ENCODE assay signal across 7 cellular contexts in the genomic region with DNA sequence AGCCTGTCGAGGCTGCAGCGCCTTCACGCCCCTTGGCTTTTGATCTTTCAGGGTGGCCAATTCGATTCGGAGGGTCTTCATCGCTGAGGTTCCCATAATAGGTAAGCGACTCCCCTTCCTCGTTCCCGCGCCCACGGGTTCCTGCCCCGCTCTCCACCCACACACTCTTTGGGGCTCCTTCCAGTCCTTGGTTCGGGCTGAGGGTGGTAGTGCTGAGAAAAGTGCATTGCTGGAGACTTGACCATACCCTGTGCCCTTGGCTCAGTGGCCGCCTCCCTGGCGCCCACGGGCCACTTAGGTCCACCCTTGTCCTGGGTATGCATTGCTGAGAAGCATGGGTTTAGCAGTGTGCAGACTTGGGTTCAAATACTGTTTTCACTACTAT. TPM values are rescaled to one million over a fixed set of nuclear protein-coding genes. Genes with fewer than 3 reads are reported as not detected.
DNase-seq lines count a peak whose midpoint lies in the region; ATAC-seq and TF ChIP-seq lines count a peak whose summit lies in the region.

No MANE protein-coding gene starts in this region.

- H4K20me1 ChIP-seq in GM23248 (ENCODE audit: insufficient read depth): no peaks in the 10 kb centered on the region; the same call in 1 of the 2 replicates
- no peaks in the 10 kb centered on the region for H4K20me1 ChIP-seq in fibroblast of lung (ENCODE audit: control insufficient read depth, extremely low read depth, insufficient read depth, low read length)

- peak overlapping the region; percentile 85 for H3K9ac ChIP-seq in GM23248
- peak overlapping the region; percentile 81 for H3K9ac ChIP-seq in fibroblast of lung (ENCODE audit: insufficient read depth, low read length)
- no peak overlapping the region for H3K9ac ChIP-seq in parathyroid adenoma

- peaks cover 12% of the 10 kb centered on the region for H3K4me1 ChIP-seq in GM23248 (ENCODE audit: insufficient read depth)
- H3K4me1 ChIP-seq in SJSA1 (replicated peaks): peaks cover 8% of the 10 kb centered on the region
- no peaks in the 10 kb centered on the region for H3K4me1 ChIP-seq in fibroblast of lung (ENCODE audit: control insufficient read depth, extremely low read depth, insufficient read depth, low read length)
- H3K4me1 ChIP-seq in parathyroid adenoma: peaks cover 9% of the 10 kb centered on the region

- WGBS in GM23248 (ENCODE audit: low coverage in 1 of 2, low lambda C conversion rate in 2 of 2, missing lambda C conversion rate in 2 of 2), 2 experiments: 0 to 3% methylated on average over 10 to 16 of the region's 16 CpGs

- H3K4me2 ChIP-seq in GM23248 (ENCODE audit: unreplicated experiment): peak overlapping the region; percentile 92
- H3K4me2 ChIP-seq in fibroblast of lung (ENCODE audit: extremely low read depth, insufficient read depth, low read length): peak overlapping the region; percentile 97
- peak overlapping the region; percentile 82 for H3K4me2 ChIP-seq in parathyroid adenoma (ENCODE audit: low read length)

- H3K9me2 ChIP-seq in GM23248 (ENCODE audit: insufficient read depth): no peaks in the 10 kb centered on the region

- in situ Hi-C loops in GM23248 (cut with MboI): no loop called here

- H3F3A ChIP-seq in GM23248 (ENCODE audit: insufficient read depth): peaks cover 23% of the 10 kb centered on the region; the same call in 1 of the 2 replicates

- ATAC-seq in HG03469 (IDR thresholded peaks at IDR 0.05; ENCODE audit: unreplicated experiment): no peak
- ATAC-seq in GM18861 (IDR thresholded peaks at IDR 0.05; ENCODE audit: unreplicated experiment): no peak

- H2AFZ ChIP-seq in GM23248 (no peak overlapping the region), fibroblast of lung (ENCODE audit: low read length) (no peak overlapping the region), parathyroid adenoma (peak overlapping the region; percentile 60)

- peak; percentile 65 for DNase-seq in GM23248
- no peak for DNase-seq in SJSA1 (ENCODE audit: low read depth in 1 of 2, low spot score in 2 of 2)
- DNase-seq in fibroblast of lung (ENCODE audit: low read depth in 2 of 2): peak in 1 of 2 donors; percentile 11
- no peak for DNase-seq in NCI-H2029 treated with DMSO at 0.1 percent for 48 hours (lab: John Stamatoyannopoulos, UW)

- H3K79me2 ChIP-seq in GM23248 (ENCODE audit: insufficient read depth) (peaks cover 48% of the 10 kb centered on the region), fibroblast of lung (ENCODE audit: control insufficient read depth, insufficient read depth, low read length) (peaks cover 24% of the 10 kb centered on the region), parathyroid adenoma (peaks cover 13% of the 10 kb centered on the region)

- TF ChIP-seq CTCF in fibroblast of lung (conservative IDR thresholded peaks at IDR 0.05 in 1 of 2, IDR thresholded peaks at IDR 0.05 in 1 of 2; ENCODE audit: low read depth in 1 of 2, low read length in 2 of 2) (no peak), parathyroid adenoma (IDR thresholded peaks at IDR 0.05) (no peak)

- H3K36me3 ChIP-seq in GM23248 (ENCODE audit: low read depth) (peaks cover 26% of the 10 kb centered on the region; the same call in 1 of the 2 replicates), SJSA1 (peaks cover 64% of the 10 kb centered on the region), fibroblast of lung (ENCODE audit: control insufficient read depth, insufficient read depth, low read length) (peaks cover 5% of the 10 kb centered on the region), parathyroid adenoma (ENCODE audit: control insufficient read depth, insufficient read depth, low read length) (no peaks in the 10 kb centered on the region)

- H3K27ac ChIP-seq in GM23248 (peak overlapping the region; percentile 48), SJSA1 (no peak overlapping the region), fibroblast of lung (ENCODE audit: insufficient read depth, low read length) (peak overlapping the region; percentile 76), parathyroid adenoma (no peak overlapping the region)

- H3K9me3 ChIP-seq in GM23248 (ENCODE audit: low read depth): no peaks in the 10 kb centered on the region
- H3K9me3 ChIP-seq in SJSA1 (replicated peaks): no peaks in the 10 kb centered on the region
- no peaks in the 10 kb centered on the region for H3K9me3 ChIP-seq in fibroblast of lung (ENCODE audit: control insufficient read depth, insufficient read depth, low read depth, low read length)
- H3K9me3 ChIP-seq in parathyroid adenoma (ENCODE audit: control insufficient read depth, low read length): no peaks in the 10 kb centered on the region

- no peaks in the 10 kb centered on the region for H3K27me3 ChIP-seq in GM23248 (replicated peaks; ENCODE audit: insufficient read depth)
- no peaks in the 10 kb centered on the region for H3K27me3 ChIP-seq in SJSA1 (replicated peaks)
- H3K27me3 ChIP-seq in fibroblast of lung (ENCODE audit: control insufficient read depth, insufficient read depth, low read length): no peaks in the 10 kb centered on the region
- H3K27me3 ChIP-seq in parathyroid adenoma (ENCODE audit: control insufficient read depth, insufficient read depth, low read length): no peaks in the 10 kb centered on the region

- H3K4me3 ChIP-seq in GM23248: peak overlapping the region; percentile 83
- peak overlapping the region; percentile 65 for H3K4me3 ChIP-seq in SJSA1
- peak overlapping the region; percentile 74 to 93 (median 84) for H3K4me3 ChIP-seq in fibroblast of lung (replicated peaks in 1 of 4; ENCODE audit: control extremely low read depth in 1 of 4, insufficient read depth in 1 of 4, low read depth in 3 of 4, low read length in 4 of 4)
- H3K4me3 ChIP-seq in parathyroid adenoma (ENCODE audit: low read depth, low read length): peak overlapping the region; percentile 64

RNA-seq across cellular contexts. Expression of a gene that starts 0.5 kb away (rescaled TPM):
- 152 and 163 TPM in 2 replicates for total RNA-seq in GM23248 (2014; rRNA removed; shearing (Covaris generic))
- polyA plus RNA-seq in GM23248 (2016; fragmentation: Nextera tagmentation; extraction: Ambion mirVana): 39.6 and 40.0 TPM in 2 replicates
- total RNA-seq in SJSA1 (2014; rRNA removed; shearing (Covaris generic)): 129 and 200 TPM in 2 replicates
- 105 and 106 TPM in 2 replicates for total RNA-seq in fibroblast of lung
- polyA plus RNA-seq in fibroblast of lung: 84.0 and 98.2 TPM in 2 replicates
- 64.1 and 81.6 TPM in 2 replicates for polyA plus RNA-seq in fibroblast of lung (2012)
- 220 and 250 TPM in 2 replicates for polyA minus RNA-seq in fibroblast of lung (ENCODE audit: low replicate concordance)

RNA-seq across cellular contexts. Expression of a gene that starts 15.7 kb away (rescaled TPM):
- 31.5 and 41.3 TPM in 2 replicates for total RNA-seq in GM23248 (2014; rRNA removed; shearing (Covaris generic))
- polyA plus RNA-seq in GM23248 (2016; fragmentation: Nextera tagmentation; extraction: Ambion mirVana): 41.4 and 41.8 TPM in 2 replicates
- total RNA-seq in SJSA1 (2014; rRNA removed; shearing (Covaris generic)): 34.6 and 41.5 TPM in 2 replicates
- total RNA-seq in fibroblast of lung: 36.2 and 51.2 TPM in 2 replicates
- 44.4 and 62.2 TPM in 2 replicates for polyA plus RNA-seq in fibroblast of lung
- polyA plus RNA-seq in fibroblast of lung (2012): 23.8 and 35.1 TPM in 2 replicates
- polyA minus RNA-seq in fibroblast of lung (ENCODE audit: low replicate concordance): 46.0 and 67.5 TPM in 2 replicates

RNA-seq across cellular contexts. Expression of a gene that starts 15.8 kb away (rescaled TPM):
- total RNA-seq in GM23248 (2014; rRNA removed; shearing (Covaris generic)): 35.7 TPM in 2 replicates
- polyA plus RNA-seq in GM23248 (2016; fragmentation: Nextera tagmentation; extraction: Ambion mirVana) (45.1 and 55.2 TPM in 2 replicates), fibroblast of lung (40.2 and 47.0 TPM in 2 replicates)
- 77.5 and 78.7 TPM in 2 replicates for total RNA-seq in SJSA1 (2014; rRNA removed; shearing (Covaris generic))
- 38.3 and 39.5 TPM in 2 replicates for total RNA-seq in fibroblast of lung
- 29.9 and 37.7 TPM in 2 replicates for polyA plus RNA-seq in fibroblast of lung (2012)
- polyA minus RNA-seq in fibroblast of lung (ENCODE audit: low replicate concordance): 29.3 and 37.4 TPM in 2 replicates

RNA-seq across cellular contexts. Expression of a gene that starts 23.3 kb away (rescaled TPM):
- total RNA-seq in GM23248 (2014; rRNA removed; shearing (Covaris generic)): 51.6 and 60.5 TPM in 2 replicates
- polyA plus RNA-seq in GM23248 (2016; fragmentation: Nextera tagmentation; extraction: Ambion mirVana) (44.6 and 47.1 TPM in 2 replicates), fibroblast of lung (11.6 and 15.0 TPM in 2 replicates)
- 5.6 and 5.7 TPM in 2 replicates for total RNA-seq in SJSA1 (2014; rRNA removed; shearing (Covaris generic))
- 12.3 and 12.6 TPM in 2 replicates for total RNA-seq in fibroblast of lung
- 16.6 and 18.1 TPM in 2 replicates for polyA plus RNA-seq in fibroblast of lung (2012)
- polyA minus RNA-seq in fibroblast of lung (ENCODE audit: low replicate concordance): 23.2 and 30.7 TPM in 2 replicates

RNA-seq across cellular contexts. Expression of a gene that starts 58.4 kb away (rescaled TPM):
- not detected in 2 replicates for total RNA-seq in GM23248 (2014; rRNA removed; shearing (Covaris generic))
- polyA plus RNA-seq in GM23248 (2016; fragmentation: Nextera tagmentation; extraction: Ambion mirVana): not detected in 2 replicates
- total RNA-seq in SJSA1 (2014; rRNA removed; shearing (Covaris generic)): not detected in 2 replicates
- total RNA-seq in fibroblast of lung: not detected in 2 replicates
- not detected in 2 replicates for polyA plus RNA-seq in fibroblast of lung
- polyA plus RNA-seq in fibroblast of lung (2012): not detected in 2 replicates
- not detected in 2 replicates for polyA minus RNA-seq in fibroblast of lung (ENCODE audit: low replicate concordance)

Comparison
In these comparisons a context has a peak if more than half of its experiments do, and no peak if none do; other contexts are left out.
1. H3K27ac ChIP-seq: peak in GM23248 (single experiment) and fibroblast of lung (single experiment); none in SJSA1 (single experiment) and parathyroid adenoma (single experiment).
2. Peak in every context shown above with its lines, with median percentiles within 50 percentile points of each other: H3K4me2 ChIP-seq and H3K4me3 ChIP-seq.